In genomic region chr9:133140174-133140505, GRCh38 we compare ENCODE assay signal across 25 cellular contexts. TPM values are rescaled to one million over a fixed set of nuclear protein-coding genes. Genes with fewer than 3 reads are reported as not detected.
DNase-seq lines count a peak whose midpoint lies in the region; ATAC-seq and TF ChIP-seq lines count a peak whose summit lies in the region.
"Had no signal": no experiment of that assay in that cellular context is flagged by ENCODE, and none has a peak within 500 bp of the region (broad histone marks: within the 10 kb centered on the region; RNA-seq: fewer than 3 reads in every experiment).

No MANE protein-coding gene starts in this region.

- peaks cover 8% of the 10 kb centered on the region for H3K36me3 Mint-ChIP-seq in MCF 10A (ENCODE audit: insufficient read depth, unreplicated experiment)
- peaks cover 44% of the 10 kb centered on the region for H3K36me3 Mint-ChIP-seq in central memory CD8-positive, alpha-beta T cell (ENCODE audit: insufficient read depth)

- peaks cover 20 to 63% of the 10 kb centered on the region in 2 donors for H3K4me1 ChIP-seq in breast epithelium

- TF ChIP-seq POLR2A in breast epithelium (IDR thresholded peaks at IDR 0.05): no peak

- ATAC-seq in central memory CD8-positive, alpha-beta T cell (replicated peaks; ENCODE audit: extremely low read depth, poor library complexity, severe bottlenecking): no peak
- ATAC-seq in left colon: peak; percentile 39
- ATAC-seq: A549; activated CD8-positive, alpha-beta T cell treated with anti-CD3 and anti-CD28 coated beads, Interleukin-2, amount 10 ng/mL, durations not matched to agents 7 days and 5 days; activated naive CD8-positive, alpha-beta T cell treated with anti-CD3 and anti-CD28 coated beads, Interleukin-2, amount 50 U/mL, for 24 hours; heart left ventricle; stimulated activated naive CD8-positive, alpha-beta T cell treated with anti-CD3 and anti-CD28 coated beads, Interleukin-15, Interleukin-2, amounts not matched to agents 100 U/mL and 50 U/mL, for 24 hours had no signal

- no peak overlapping the region for H3K27ac Mint-ChIP-seq in MCF 10A (ENCODE audit: low read depth, unreplicated experiment)
- peak overlapping the region; percentile 98 for H3K27ac Mint-ChIP-seq in central memory CD8-positive, alpha-beta T cell (ENCODE audit: low read depth)
- H3K27ac Mint-ChIP-seq: activated CD8-positive, alpha-beta T cell treated with anti-CD3 and anti-CD28 coated beads, Interleukin-2, amount 10 ng/mL, durations not matched to agents 7 days and 5 days; activated naive CD8-positive, alpha-beta T cell treated with anti-CD3 and anti-CD28 coated beads, Interleukin-2, amount 50 U/mL, for 24 hours had no signal

- TF ChIP-seq CTCF in breast epithelium (IDR thresholded peaks at IDR 0.05) (no peak), MCF 10A (IDR thresholded peaks at IDR 0.05; ENCODE audit: unreplicated experiment) (no peak), GM20000 (IDR thresholded peaks at IDR 0.05; ENCODE audit: extremely low read depth, missing control alignments) (no peak)

- CTCF ChIA-PET in MCF 10A (lab: Yijun Ruan, JAX): interaction anchor here (1.4 kb wide), 1 partner anchor 37 kb away, joined by 6 read pairs; no protein-coding TSS in a partner anchor

- H3K9me3 ChIP-seq in breast epithelium: no peaks in the 10 kb centered on the region
- H3K9me3 ChIP-seq: A549, HAP-1, heart left ventricle, prostate gland, thyroid gland had no signal

- DNase-seq in breast epithelium (ENCODE audit: low spot score in 2 of 2) (no peak), MCF 10A (ENCODE audit: unreplicated experiment) (no peak), left colon (peak; percentile 71 to 77), NCI-H1105 treated with DMSO at 0.1 percent for 48 hours (lab: John Stamatoyannopoulos, UW) (no peak), ureter (ENCODE audit: low spot score) (no peak), GM20000 (ENCODE audit: low spot score) (no peak)
- no peak for DNase-seq in central memory CD8-positive, alpha-beta T cell (ENCODE audit: low spot score in 2 of 2)
- DNase-seq: activated CD4-positive, CD25-positive, alpha-beta regulatory T cell treated with anti-CD3 and anti-CD28 coated beads, Interleukin-2, amount 50 U/mL, for 72 hours; activated CD8-positive, alpha-beta T cell treated with anti-CD3 and anti-CD28 coated beads, Interleukin-2, amount 10 ng/mL, durations not matched to agents 7 days and 5 days; activated gamma-delta T cell; activated naive CD8-positive, alpha-beta T cell treated with anti-CD3 and anti-CD28 coated beads, Interleukin-2, amount 50 U/mL, for 24 hours; cerebellar nuclear complex; effector CD8-positive, alpha-beta T cell; erythroblast; heart left ventricle; NCI-H1417 treated with DMSO at 0.1 percent for 48 hours; NCI-H2081; NCI-H226; stimulated activated naive CD8-positive, alpha-beta T cell treated with anti-CD3 and anti-CD28 coated beads, Interleukin-15, Interleukin-2, amounts not matched to agents 100 U/mL and 50 U/mL, for 24 hours; thyroid gland had no signal

- POLR2A ChIA-PET in MCF 10A (lab: Yijun Ruan, JAX): no interaction called here

- H3K27me3 ChIP-seq in breast epithelium: no peaks in the 10 kb centered on the region
- H3K27me3 ChIP-seq: heart left ventricle, thyroid gland had no signal

- H3K36me3 ChIP-seq in breast epithelium: no peaks in the 10 kb centered on the region
- H3K36me3 ChIP-seq: HAP-1, heart left ventricle, prostate gland, thyroid gland had no signal

- H3K9me3 Mint-ChIP-seq in MCF 10A (ENCODE audit: unreplicated experiment): no peaks in the 10 kb centered on the region
- H3K9me3 Mint-ChIP-seq in central memory CD8-positive, alpha-beta T cell: no peaks in the 10 kb centered on the region
- H3K9me3 Mint-ChIP-seq: activated naive CD8-positive, alpha-beta T cell treated with anti-CD3 and anti-CD28 coated beads, Interleukin-2, amount 50 U/mL, for 24 hours had no signal

- H3K27ac ChIP-seq in breast epithelium (peak overlapping the region; percentile 99), temporal lobe (ENCODE audit: low read depth, low read length) (peak overlapping the region; percentile 100)
- H3K27ac ChIP-seq: A549, prostate gland, thyroid gland had no signal

- intact Hi-C loops in breast epithelium (cut with DNase I; ENCODE audit: low total_unique reads) (no loop called here), MCF 10A (cut with micrococcal nuclease) (no loop called here), left colon (cut with DNase I, micrococcal nuclease) (loop anchor here in 1 of 2 donors (10.0 kb wide), 1 partner anchor 105 kb away; the partner anchor contains the start of gene GTF3C5)

- no TSS peak for BruUV-seq in MCF 10A (replicated peaks; lab: Mats Ljungman, UMichigan)

- no peaks in the 10 kb centered on the region for H3K27me3 Mint-ChIP-seq in MCF 10A (ENCODE audit: insufficient read depth, unreplicated experiment)
- H3K27me3 Mint-ChIP-seq in central memory CD8-positive, alpha-beta T cell: no peaks in the 10 kb centered on the region
- H3K27me3 Mint-ChIP-seq: activated naive CD8-positive, alpha-beta T cell treated with anti-CD3 and anti-CD28 coated beads, Interleukin-2, amount 50 U/mL, for 24 hours; B cell had no signal

- peaks cover 19% of the 10 kb centered on the region for H3K4me1 Mint-ChIP-seq in MCF 10A (ENCODE audit: insufficient read depth, unreplicated experiment)
- H3K4me1 Mint-ChIP-seq in central memory CD8-positive, alpha-beta T cell: peaks cover 56% of the 10 kb centered on the region

- no peak overlapping the region for H3K4me3 ChIP-seq in breast epithelium
- H3K4me3 ChIP-seq: A549, HAP-1, heart left ventricle, prostate gland, thyroid gland had no signal

- H3K4me3 Mint-ChIP-seq in MCF 10A (ENCODE audit: unreplicated experiment): no peak overlapping the region
- no peak overlapping the region for H3K4me3 Mint-ChIP-seq in central memory CD8-positive, alpha-beta T cell
- H3K4me3 Mint-ChIP-seq: activated CD8-positive, alpha-beta T cell treated with anti-CD3 and anti-CD28 coated beads, Interleukin-2, amount 10 ng/mL, durations not matched to agents 7 days and 5 days; activated naive CD8-positive, alpha-beta T cell treated with anti-CD3 and anti-CD28 coated beads, Interleukin-2, amount 50 U/mL, for 24 hours; B cell had no signal

RNA-seq across cellular contexts. Expression of gene RALGDS, which starts 19.1 kb away (rescaled TPM):
- total RNA-seq in breast epithelium: 10 to 100 TPM; 52.0 to 94.1 (median 79.3) TPM
- total RNA-seq in MCF 10A (2022): 14.2 and 15.4 TPM in 2 replicates
- total RNA-seq in left colon: 10 to 100 TPM; 29.1 to 49.1 TPM
- 92.0 TPM for total RNA-seq in temporal lobe
- 57.9 TPM for total RNA-seq in ureter

RNA-seq across cellular contexts. Expression of gene GBGT1, which starts 23.6 kb away (rescaled TPM):
- total RNA-seq in breast epithelium: 10 to 100 TPM; 14.8 to 21.3 (median 15.0) TPM
- not detected in 2 replicates for total RNA-seq in MCF 10A (2022)
- 1 to 10 TPM; 4.9 to 5.5 TPM for total RNA-seq in left colon
- total RNA-seq in temporal lobe: 1.5 TPM
- 17.2 TPM for total RNA-seq in ureter

Comparison
In these comparisons a context has a peak if more than half of its experiments do, and no peak if none do; other contexts are left out.
1. DNase-seq: peak in left colon (2 of 2); none in breast epithelium (0 of 2), MCF 10A (single experiment), central memory CD8-positive, alpha-beta T cell (0 of 2), NCI-H1105 treated with DMSO at 0.1 percent for 48 hours (single experiment), ureter (single experiment) and GM20000 (single experiment).